In genomic region chr16:1964046-1964505, GRCh38 we compare ENCODE assay signal across 8 cellular contexts. TPM values are rescaled to one million over a fixed set of nuclear protein-coding genes. Genes with fewer than 3 reads are reported as not detected.
A peak's percentile ranks its signal among the peaks of the same experiment; 100 is the strongest.
DNase-seq lines count a peak whose midpoint lies in the region; ATAC-seq and TF ChIP-seq lines count a peak whose summit lies in the region.

No MANE protein-coding gene starts in this region.

- H3K36me3 ChIP-seq in OCI-LY3 (replicated peaks; ENCODE audit: low read depth, low read length): peaks cover 27% of the 10 kb centered on the region
- peaks cover 0 to 28% (median 4%) of the 10 kb centered on the region in 4 donors for H3K36me3 ChIP-seq in right lobe of liver

- WGBS in right lobe of liver (ENCODE audit: insufficient coverage, low coverage, low lambda C conversion rate, missing lambda C conversion rate): 21% methylated on average over 11 of the region's 33 CpGs

- H3K9ac ChIP-seq in OCI-LY3 (ENCODE audit: low read length): peak overlapping the region; percentile 99

- no peaks in the 10 kb centered on the region for H3K9me3 ChIP-seq in OCI-LY3 (ENCODE audit: insufficient read depth, low read length)
- no peaks in the 10 kb centered on the region for H3K9me3 ChIP-seq in right lobe of liver

- no TSS peak for BruUV-seq in MCF 10A (replicated peaks; lab: Mats Ljungman, UMichigan)

- H3K27ac Mint-ChIP-seq in MCF 10A (ENCODE audit: low read depth, unreplicated experiment): peak overlapping the region; percentile 95

- no peaks in the 10 kb centered on the region for H3K27me3 Mint-ChIP-seq in MCF 10A (ENCODE audit: insufficient read depth, unreplicated experiment)

- H3K79me2 ChIP-seq in OCI-LY3 (ENCODE audit: low read length): peaks cover 75% of the 10 kb centered on the region

- intact Hi-C loops in MCF 10A (cut with micrococcal nuclease) (no loop called here), right lobe of liver (cut with DNase I) (no loop called here)

- no peaks in the 10 kb centered on the region for H3K27me3 ChIP-seq in OCI-LY3 (ENCODE audit: low read depth, low read length)
- H3K27me3 ChIP-seq in right lobe of liver: no peaks in the 10 kb centered on the region

- no peak overlapping the region for H2AFZ ChIP-seq in OCI-LY3 (ENCODE audit: low read depth, low read length)

- H3K36me3 Mint-ChIP-seq in MCF 10A (ENCODE audit: insufficient read depth, unreplicated experiment): peaks cover 60% of the 10 kb centered on the region

- CTCF ChIA-PET in MCF 10A (lab: Yijun Ruan, JAX): interaction anchor here (0.5 to 1.3 kb wide), 2 partner anchors 40 to 1165 kb away, joined by 3 to 5 read pairs; no protein-coding TSS in a partner anchor

- H3K4me3 Mint-ChIP-seq in MCF 10A (ENCODE audit: unreplicated experiment): peak overlapping the region; percentile 78

- DNase-seq in MCF 10A (ENCODE audit: unreplicated experiment): no peak
- DNase-seq in right lobe of liver: no peak
- peak; percentile 40 for DNase-seq in superior temporal gyrus (ENCODE audit: extremely low spot score)
- DNase-seq in islet precursor cell: no peak

- no peak for TF ChIP-seq POLR2A in right lobe of liver (IDR thresholded peaks at IDR 0.05)

- peaks cover 23% of the 10 kb centered on the region for H3K4me1 Mint-ChIP-seq in MCF 10A (ENCODE audit: insufficient read depth, unreplicated experiment)

- H3K9me3 Mint-ChIP-seq in MCF 10A (ENCODE audit: unreplicated experiment): no peaks in the 10 kb centered on the region

- TF ChIP-seq CTCF in C4-2B (conservative IDR thresholded peaks at IDR 0.05): no peak; the same call in 1 of the 2 replicates
- peak; percentile 27; the same call in 1 of the 2 replicates for TF ChIP-seq CTCF in OCI-LY3 (IDR thresholded peaks at IDR 0.05; ENCODE audit: low read depth, low read length)
- no peak for TF ChIP-seq CTCF in MCF 10A (IDR thresholded peaks at IDR 0.05; ENCODE audit: unreplicated experiment)
- peak in 2 of 4 donors; percentile 3 to 35 for TF ChIP-seq CTCF in right lobe of liver (IDR thresholded peaks at IDR 0.05)

- H3K4me2 ChIP-seq in OCI-LY3 (ENCODE audit: low read length): peak overlapping the region; percentile 85

- H3K27ac ChIP-seq in C4-2B: peak overlapping the region; percentile 97
- peak overlapping the region; percentile 81 for H3K27ac ChIP-seq in OCI-LY3 (ENCODE audit: low read length)
- H3K27ac ChIP-seq in right lobe of liver: peak overlapping the region; percentile 82 to 88 (median 83)

- peak overlapping the region; percentile 100 for H3K4me3 ChIP-seq in OCI-LY3 (ENCODE audit: low read length)
- H3K4me3 ChIP-seq in right lobe of liver: peak overlapping the region; percentile 76 to 100 (median 84)

- peaks cover 32% of the 10 kb centered on the region for H4K20me1 ChIP-seq in OCI-LY3 (ENCODE audit: insufficient read depth, low read length)

- H3K4me1 ChIP-seq in OCI-LY3 (ENCODE audit: low read length) (peaks cover 36% of the 10 kb centered on the region), right lobe of liver (peaks cover 0 to 22% (median 2%) of the 10 kb centered on the region in 4 donors)

- POLR2A ChIA-PET in MCF 10A (lab: Yijun Ruan, JAX): interaction anchor here (0.6 to 8.9 kb wide), 47 partner anchors 8 to 550 kb away, joined by 3 to 72 read pairs (median 6); partner anchors contain the start of genes ATP6V0C, ECI1, FAHD1 and GFER

- ATAC-seq in GM21381 (IDR thresholded peaks at IDR 0.05; ENCODE audit: unreplicated experiment) (peak; percentile 3), right lobe of liver (peak in 2 of 4 donors; percentile 21 to 49), HG03025 (IDR thresholded peaks at IDR 0.05; ENCODE audit: low FRiP score, unreplicated experiment) (no peak)

RNA-seq across cellular contexts. Expression of gene RPS2, which starts 0.6 kb away (rescaled TPM):
- total RNA-seq in MCF 10A (2022): 4,760 and 4,836 TPM in 2 replicates
- total RNA-seq in right lobe of liver: 1,000 to 10,000 TPM in 1 of 6 experiments, 100 to 1,000 TPM in 5; 451 to 1,052 (median 541) TPM

RNA-seq across cellular contexts. Expression of gene RNF151, which starts 2.6 kb away (rescaled TPM):
- 0.39 TPM in 1 of 2 replicates, not detected in the other for total RNA-seq in MCF 10A (2022)
- not detected for total RNA-seq in right lobe of liver

RNA-seq across cellular contexts. Expression of gene NDUFB10, which starts 4.7 kb away (rescaled TPM):
- 202 TPM in 2 replicates for total RNA-seq in MCF 10A (2022)
- 100 to 1,000 TPM in 2 of 6 experiments, 10 to 100 TPM in 4; 68.7 to 210 (median 81.2) TPM for total RNA-seq in right lobe of liver

RNA-seq across cellular contexts. Expression of gene TBL3, which starts 7.8 kb away (rescaled TPM):
- total RNA-seq in MCF 10A (2022): 25.8 and 26.8 TPM in 2 replicates
- 10 to 100 TPM; 15.8 to 42.4 (median 18.1) TPM for total RNA-seq in right lobe of liver

RNA-seq across cellular contexts. Expression of gene RPL3L, which starts 9.6 kb away (rescaled TPM):
- total RNA-seq in MCF 10A (2022) (not detected in 2 replicates), right lobe of liver (under 1 TPM in 1 of 6 experiments, not detected in 5; 0.12 TPM)
